Comparison of ENCODE assay signal across 8 cellular contexts in the genomic region with DNA sequence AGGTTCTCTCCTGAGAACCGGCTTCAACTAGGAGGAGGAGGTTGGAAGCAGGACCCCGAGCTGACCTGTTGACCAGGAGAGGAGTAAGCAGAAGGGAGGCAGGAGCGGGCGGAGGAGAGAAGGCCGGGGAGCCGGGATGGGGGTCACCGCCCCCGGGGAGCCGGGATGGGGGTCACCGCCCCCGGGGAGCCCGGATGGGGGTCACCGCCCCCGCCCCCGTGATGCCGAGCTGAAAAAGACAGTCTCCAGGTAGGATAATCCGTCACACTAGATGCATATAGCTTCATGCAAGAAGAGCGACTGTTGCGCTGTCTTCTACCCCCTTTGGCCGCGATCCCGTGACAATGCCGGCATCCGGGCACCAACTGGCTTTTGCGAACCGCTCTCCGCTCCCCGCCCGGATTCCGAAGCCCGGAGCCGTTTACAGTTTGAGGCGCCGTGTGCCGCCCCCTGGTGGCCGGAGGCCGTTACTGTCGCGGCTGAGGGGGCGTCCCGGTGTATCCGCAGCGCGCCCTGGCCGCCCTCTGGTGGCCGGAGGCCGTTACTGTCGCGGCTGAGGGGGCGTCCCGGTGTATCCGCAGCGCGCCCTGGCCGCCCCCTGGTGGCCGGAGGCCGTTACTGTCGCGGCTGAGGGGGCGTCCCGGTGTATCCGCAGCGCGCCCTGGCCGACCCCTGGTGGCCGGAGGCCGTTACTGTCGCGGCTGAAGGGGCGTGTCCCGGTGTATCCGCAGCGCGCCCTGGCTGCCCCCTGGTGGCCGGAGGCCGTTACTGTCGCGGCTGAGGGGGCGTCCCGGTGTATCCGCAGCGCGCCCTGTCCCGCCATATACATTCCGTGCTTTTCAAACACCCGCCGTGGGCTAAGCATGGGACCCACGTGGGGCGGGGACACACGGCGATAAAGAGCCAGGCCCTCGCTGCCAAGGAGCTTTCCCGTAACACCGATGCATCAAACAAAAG.
A peak's percentile ranks its signal among the peaks of the same experiment; 100 is the strongest.
DNase-seq lines count a peak whose midpoint lies in the region; ATAC-seq lines count a peak whose summit lies in the region.

No MANE protein-coding gene starts in this region.

- H3K36me3 Mint-ChIP-seq in activated T-cell treated with anti-CD3 and anti-CD28 coated beads, Interleukin-2, amount 50 U/mL, for 4 hours (ENCODE audit: insufficient read depth) = peaks cover 29% of the 10 kb centered on the region

- peaks cover 49% of the 10 kb centered on the region for H3K9me3 ChIP-seq in HUES48 (ENCODE audit: control insufficient read depth, insufficient read depth, low read length)

- H3K9me3 Mint-ChIP-seq in activated T-cell treated with anti-CD3 and anti-CD28 coated beads, Interleukin-2, amount 50 U/mL, for 4 hours = peaks cover 3% of the 10 kb centered on the region

- H3K27ac ChIP-seq in HUES48 (ENCODE audit: low read depth, low read length) (no peak overlapping the region), substantia nigra (ENCODE audit: low read depth, low read length, poor library complexity, severe bottlenecking) (no peak overlapping the region)

- no peaks in the 10 kb centered on the region for H3K4me1 ChIP-seq in HUES48 (ENCODE audit: control insufficient read depth, insufficient read depth, low read length)

- no peaks in the 10 kb centered on the region for H3K36me3 ChIP-seq in HUES48 (ENCODE audit: control insufficient read depth, insufficient read depth, low read length)

- no peak overlapping the region for H3K4me3 Mint-ChIP-seq in activated T-cell treated with anti-CD3 and anti-CD28 coated beads, Interleukin-2, amount 50 U/mL, for 4 hours

- H3K4me3 ChIP-seq in HUES48 (ENCODE audit: low read depth, low read length) = peak overlapping the region; percentile 26; the same call in 1 of the 2 replicates

- ATAC-seq in activated T-cell treated with anti-CD3 and anti-CD28 coated beads, Interleukin-2, amount 50 U/mL, for 4 hours = peak; percentile 52 to 58
- no peak for ATAC-seq in HG03378 (IDR thresholded peaks at IDR 0.05; ENCODE audit: unreplicated experiment)

- peaks cover 2% of the 10 kb centered on the region for H3K4me1 Mint-ChIP-seq in activated T-cell treated with anti-CD3 and anti-CD28 coated beads, Interleukin-2, amount 50 U/mL, for 4 hours (ENCODE audit: low read depth)

- H3K9ac ChIP-seq in HUES48 (ENCODE audit: low read depth, low read length) = no peak overlapping the region

- H3K27me3 ChIP-seq in HUES48 (ENCODE audit: control insufficient read depth, insufficient read depth, low read length) = no peaks in the 10 kb centered on the region

- peak; percentile 33 for DNase-seq in activated T-cell treated with anti-CD3 and anti-CD28 coated beads, Interleukin-2, amount 50 U/mL, for 4 hours
- DNase-seq in iPS DF 4.7 (ENCODE audit: extremely low read depth, low spot score) = peak; percentile 3
- peak; percentile 86 for DNase-seq in stimulated activated CD8-positive, alpha-beta memory T cell treated with anti-CD3 and anti-CD28 coated beads, Interleukin-4, amount 100 ng/mL, for 48 hours
- no peak for DNase-seq in OCI-M1 (lab: John Stamatoyannopoulos, UW)
- DNase-seq in substantia nigra (lab: John Stamatoyannopoulos, UW) = no peak
- DNase-seq in glomerular visceral epithelial cell (ENCODE audit: extremely low spot score) = no peak

- no peaks in the 10 kb centered on the region for H3K27me3 Mint-ChIP-seq in activated T-cell treated with anti-CD3 and anti-CD28 coated beads, Interleukin-2, amount 50 U/mL, for 4 hours (ENCODE audit: low read depth)

Comparison
In these comparisons a context has a peak if more than half of its experiments do, and no peak if none do; other contexts are left out.
1. DNase-seq: peak in activated T-cell treated with anti-CD3 and anti-CD28 coated beads, Interleukin-2, amount 50 U/mL, for 4 hours (single experiment), iPS DF 4.7 (single experiment) and stimulated activated CD8-positive, alpha-beta memory T cell treated with anti-CD3 and anti-CD28 coated beads, Interleukin-4, amount 100 ng/mL, for 48 hours (single experiment); none in OCI-M1 (single experiment), substantia nigra (0 of 49) and glomerular visceral epithelial cell (single experiment).